ENCODE assay signal across 18 cellular contexts in the genomic region with DNA sequence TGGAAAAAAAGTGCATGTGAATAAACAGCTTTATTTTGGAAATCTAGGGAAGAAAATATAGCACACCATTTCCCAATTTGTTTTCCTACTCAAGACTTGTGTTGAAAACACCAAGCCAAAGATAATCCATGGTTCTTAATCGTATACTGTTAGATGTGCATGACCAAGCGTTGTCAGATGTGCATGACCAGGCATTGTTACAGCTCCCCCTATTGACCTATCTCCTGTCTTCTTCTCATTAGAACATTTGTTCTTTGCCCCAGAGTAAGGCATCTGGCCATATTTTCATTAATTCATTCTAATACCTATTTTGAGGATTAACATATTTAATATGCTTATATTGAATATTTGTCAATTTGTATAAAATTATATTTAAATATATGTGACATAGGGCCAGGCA. TPM values are rescaled to one million over a fixed set of nuclear protein-coding genes. Genes with fewer than 3 reads are reported as not detected.
DNase-seq lines count a peak whose midpoint lies in the region; ATAC-seq and TF ChIP-seq lines count a peak whose summit lies in the region.
"Had no signal": no experiment of that assay in that cellular context is flagged by ENCODE, and none has a peak within 500 bp of the region (broad histone marks: within the 10 kb centered on the region; RNA-seq: fewer than 3 reads in every experiment).

No MANE protein-coding gene starts in this region.

- intact Hi-C loops in gastrocnemius medialis (cut with DNase I; ENCODE audit: low total_unique reads): no loop called here

- H3K79me2 ChIP-seq in hepatocyte: no peaks in the 10 kb centered on the region

- H3K4me1 ChIP-seq in hepatocyte (ENCODE audit: insufficient read depth): no peaks in the 10 kb centered on the region
- H3K4me1 ChIP-seq in tibial nerve: no peaks in the 10 kb centered on the region
- no peaks in the 10 kb centered on the region for H3K4me1 ChIP-seq in gastrocnemius medialis
- H3K4me1 ChIP-seq: BE2C had no signal

- H3K9me3 ChIP-seq in hepatocyte (ENCODE audit: low read depth) (no peaks in the 10 kb centered on the region), tibial nerve (no peaks in the 10 kb centered on the region), gastrocnemius medialis (no peaks in the 10 kb centered on the region)
- H3K9me3 ChIP-seq: BE2C had no signal

- no peaks in the 10 kb centered on the region for H3K36me3 ChIP-seq in hepatocyte (replicated peaks; ENCODE audit: insufficient read depth, low read depth)
- H3K36me3 ChIP-seq in tibial nerve: no peaks in the 10 kb centered on the region
- no peaks in the 10 kb centered on the region for H3K36me3 ChIP-seq in gastrocnemius medialis
- H3K36me3 ChIP-seq: BE2C had no signal

- ATAC-seq in GM18511 (IDR thresholded peaks at IDR 0.05; ENCODE audit: unreplicated experiment) (peak; percentile 52), gastrocnemius medialis (no peak), GM19463 (IDR thresholded peaks at IDR 0.05; ENCODE audit: unreplicated experiment) (no peak)
- ATAC-seq: right cardiac atrium; stimulated activated naive CD8-positive, alpha-beta T cell treated with anti-CD3 and anti-CD28 coated beads, Interleukin-15, amount 100 ng/mL, for 72 hours had no signal

- in situ Hi-C loops in gastrocnemius medialis (cut with MboI; ENCODE audit: low sequenced_read_pairs in 4 of 4): no loop called here

- H3K27me3 ChIP-seq in hepatocyte: no peaks in the 10 kb centered on the region
- H3K27me3 ChIP-seq in tibial nerve: no peaks in the 10 kb centered on the region
- H3K27me3 ChIP-seq in gastrocnemius medialis: no peaks in the 10 kb centered on the region
- H3K27me3 ChIP-seq: BE2C had no signal

- WGBS in hepatocyte (ENCODE audit: low lambda C conversion rate, missing lambda C conversion rate): 72% methylated on average over 2 of the region's 2 CpGs
- 51 to 67% methylated on average over 2 of the region's 2 CpGs for WGBS in tibial nerve, 2 donors

- TF ChIP-seq CTCF in C4-2B (conservative IDR thresholded peaks at IDR 0.05): peak; percentile 34
- peak; percentile 27 for TF ChIP-seq CTCF in hepatocyte (IDR thresholded peaks at IDR 0.05; ENCODE audit: poor library complexity)
- no peak for TF ChIP-seq CTCF in tibial nerve (IDR thresholded peaks at IDR 0.05)
- TF ChIP-seq CTCF in gastrocnemius medialis (IDR thresholded peaks at IDR 0.05 in 4 of 5, conservative IDR thresholded peaks at IDR 0.05 in 1 of 5): no peak

- H3K9me2 ChIP-seq in hepatocyte (replicated peaks; ENCODE audit: insufficient read depth): no peaks in the 10 kb centered on the region

- no peak overlapping the region for H3K27ac ChIP-seq in C4-2B
- no peak overlapping the region for H3K27ac ChIP-seq in hepatocyte
- no peak overlapping the region for H3K27ac ChIP-seq in tibial nerve
- no peak overlapping the region for H3K27ac ChIP-seq in gastrocnemius medialis

- no peak overlapping the region for H3K4me2 ChIP-seq in hepatocyte

- H4K20me1 ChIP-seq in hepatocyte (ENCODE audit: insufficient read depth, poor library complexity, severe bottlenecking): no peaks in the 10 kb centered on the region

- DNase-seq in NCI-H748 (lab: John Stamatoyannopoulos, UW; ENCODE audit: unreplicated experiment) (peak; percentile 62), hepatocyte (ENCODE audit: low spot score) (peak; percentile 14), tibial nerve (ENCODE audit: low spot score in 2 of 2) (no peak), gastrocnemius medialis (no peak), cerebellum (ENCODE audit: low spot score) (no peak)
- DNase-seq: activated CD4-positive, CD25-positive, alpha-beta regulatory T cell; activated T-cell treated with anti-CD3 and anti-CD28 coated beads, Interleukin-2, amount 50 U/mL, for 24 hours; BE2C; cortex of kidney; immature natural killer cell; NCI-H1092; right cardiac atrium; stimulated activated naive CD8-positive, alpha-beta T cell treated with anti-CD3 and anti-CD28 coated beads, Interleukin-15, amount 100 ng/mL, for 72 hours had no signal

- H2AFZ ChIP-seq in hepatocyte: no peak overlapping the region

- no peak for TF ChIP-seq EP300 in tibial nerve (IDR thresholded peaks at IDR 0.05)

- no peak for TF ChIP-seq POLR2A in tibial nerve (IDR thresholded peaks at IDR 0.05)
- TF ChIP-seq POLR2A in gastrocnemius medialis (IDR thresholded peaks at IDR 0.05): no peak

- H3K4me3 ChIP-seq in hepatocyte (no peak overlapping the region), tibial nerve (no peak overlapping the region), gastrocnemius medialis (no peak overlapping the region)

RNA-seq across cellular contexts. Expression of gene VCX, which starts 14.4 kb away (rescaled TPM):
- not detected in 2 replicates for total RNA-seq in hepatocyte
- not detected in 2 replicates for polyA plus RNA-seq in hepatocyte
- not detected for total RNA-seq in tibial nerve
- total RNA-seq in gastrocnemius medialis: not detected
- total RNA-seq in cerebellum: not detected
- total RNA-seq: G401, right cardiac atrium had no signal
- polyA plus RNA-seq: adipose tissue, immature natural killer cell, right cardiac atrium had no signal

Comparison
In these comparisons a context has a peak if more than half of its experiments do, and no peak if none do; other contexts are left out.
1. CTCF ChIP-seq: peak in C4-2B (single experiment) and hepatocyte (single experiment); none in tibial nerve (0 of 5) and gastrocnemius medialis (0 of 5).
2. DNase-seq: peak in NCI-H748 (single experiment) and hepatocyte (single experiment); none in tibial nerve (0 of 2), gastrocnemius medialis (0 of 2) and cerebellum (single experiment).